11 cellular contexts compared by ENCODE assay signal in genomic region chr2:197873293-197873701, GRCh38.
A peak's percentile ranks its signal among the peaks of the same experiment; 100 is the strongest.
DNase-seq lines count a peak whose midpoint lies in the region; ATAC-seq, FAIRE-seq and TF ChIP-seq lines count a peak whose summit lies in the region.
"Had no signal": no experiment of that assay in that cellular context is flagged by ENCODE, and none has a peak within 500 bp of the region (broad histone marks: within the 10 kb centered on the region; RNA-seq: fewer than 3 reads in every experiment).

No MANE protein-coding gene starts in this region.

- H3K9me3 Mint-ChIP-seq in HFFc6: no peaks in the 10 kb centered on the region
- H3K9me3 Mint-ChIP-seq in CD4-positive, alpha-beta memory T cell: no peaks in the 10 kb centered on the region
- H3K9me3 Mint-ChIP-seq: CD4-positive, alpha-beta T cell; dendritic cell treated with granulocyte-macrophage colony-stimulating factor and Interleukin-4, amounts not matched to agents 40 ng/mL and 50 ng/mL, for 4 days had no signal

- RAD21 ChIA-PET in GM12878 (lab: Charles Lee; ENCODE audit: unreplicated experiment): interaction anchor here (1.2 kb wide), 1 partner anchor 16 kb away, joined by 3 read pairs; no protein-coding TSS in a partner anchor

- H3K36me3 Mint-ChIP-seq in HFFc6 (ENCODE audit: low read depth): no peaks in the 10 kb centered on the region
- no peaks in the 10 kb centered on the region for H3K36me3 Mint-ChIP-seq in CD4-positive, alpha-beta memory T cell

- CTCF ChIA-PET in A549 (lab: Yijun Ruan, JAX): no interaction called here
- CTCF ChIA-PET in GM12878 (lab: Yijun Ruan, JAX): interaction anchor here (0.6 to 0.8 kb wide), 3 partner anchors 60 to 234 kb away, joined by 3 read pairs; no protein-coding TSS in a partner anchor
- CTCF ChIA-PET in CD4-positive, alpha-beta memory T cell (lab: Charles Lee; ENCODE audit: partially characterized antibody): no interaction called here

- WGBS in A549 (ENCODE audit: missing lambda C conversion rate): 16% methylated on average over 4 of the region's 4 CpGs
- 63% methylated on average over 4 of the region's 4 CpGs for WGBS in GM12878 (ENCODE audit: insufficient coverage, insufficient replicate concordance, low lambda C conversion rate, missing lambda C conversion rate)

- no TSS peak for BruUV-seq in GM12878 (replicated peaks; lab: Mats Ljungman, UMichigan)

- H3K4me2 ChIP-seq in A549 (no peak overlapping the region), GM12878 (ENCODE audit: control insufficient read depth, insufficient read depth) (no peak overlapping the region)

- no peak overlapping the region for H2AFZ ChIP-seq in GM12878 (ENCODE audit: control insufficient read depth, low read depth, low read length)

- POLR2A ChIA-PET in A549 (lab: Yijun Ruan, JAX): no interaction called here
- POLR2A ChIA-PET in GM12878 (lab: Charles Lee): no interaction called here
- POLR2A ChIA-PET in CD4-positive, alpha-beta memory T cell (lab: Charles Lee; ENCODE audit: partially characterized antibody): interaction anchor here (1.5 kb wide), 1 partner anchor 124 kb away, joined by 3 read pairs; no protein-coding TSS in a partner anchor

- SMC1A ChIA-PET in GM12878 (lab: Charles Lee; ENCODE audit: uncharacterized antibody, unreplicated experiment): interaction anchor here (0.8 to 1.8 kb wide), 6 partner anchors 10 to 22 kb away, joined by 3 to 6 read pairs (median 4); no protein-coding TSS in a partner anchor

- TF ChIP-seq EP300 in A549 (IDR thresholded peaks at IDR 0.05) (no peak), GM12878 (IDR thresholded peaks at IDR 0.05; ENCODE audit: borderline replicate concordance in 1 of 2, control insufficient read depth in 1 of 2, low read depth in 2 of 2, low read length in 2 of 2) (no peak)

- in situ Hi-C loops in GM12878 (cut with MboI): no loop called here

- H3K27me3 Mint-ChIP-seq in HFFc6 (ENCODE audit: insufficient read depth): no peaks in the 10 kb centered on the region
- no peaks in the 10 kb centered on the region for H3K27me3 Mint-ChIP-seq in CD4-positive, alpha-beta memory T cell
- H3K27me3 Mint-ChIP-seq: CD4-positive, alpha-beta T cell; dendritic cell treated with granulocyte-macrophage colony-stimulating factor and Interleukin-4, amounts not matched to agents 40 ng/mL and 50 ng/mL, for 4 days had no signal

- peaks cover 34% of the 10 kb centered on the region; the same call in 1 of the 2 replicates for H3K4me1 Mint-ChIP-seq in HFFc6 (ENCODE audit: low read depth)
- H3K4me1 Mint-ChIP-seq in CD4-positive, alpha-beta memory T cell: peaks cover 30 to 50% (median 42%) of the 10 kb centered on the region in 4 donors

- H3K4me3 Mint-ChIP-seq in HFFc6: no peak overlapping the region; the same call in 1 of the 2 replicates
- H3K4me3 Mint-ChIP-seq in CD4-positive, alpha-beta memory T cell: no peak overlapping the region
- H3K4me3 Mint-ChIP-seq: CD4-positive, alpha-beta T cell; dendritic cell treated with granulocyte-macrophage colony-stimulating factor and Interleukin-4, amounts not matched to agents 40 ng/mL and 50 ng/mL, for 4 days had no signal

- H3K4me3 ChIP-seq in A549: no peak overlapping the region
- H3K4me3 ChIP-seq in GM12878: no peak overlapping the region
- no peak overlapping the region for H3K4me3 ChIP-seq in CD4-positive, alpha-beta memory T cell (ENCODE audit: low read length in 2 of 2)

- no peaks in the 10 kb centered on the region for H3K79me2 ChIP-seq in GM12878 (ENCODE audit: control insufficient read depth, insufficient read depth, low read length)

- ATAC-seq in A549: peak; percentile 76 to 80; a peak in 4 of 6 replicates
- peak; percentile 44; the same call in 2 of the 3 replicates for ATAC-seq in GM12878
- no peak for ATAC-seq in GM19397 (IDR thresholded peaks at IDR 0.05; ENCODE audit: unreplicated experiment)

- no peak overlapping the region for H3K9ac ChIP-seq in GM12878 (ENCODE audit: control insufficient read depth, insufficient read depth, low read length)

- DNase-seq in A549 (ENCODE audit: low read depth in 1 of 2, low spot score in 1 of 2): no peak
- DNase-seq in HFFc6: peak; percentile 63
- no peak for DNase-seq in GM12878 (ENCODE audit: low read depth, low spot score)
- peak; percentile 17 for DNase-seq in iPS DF 19.7 (ENCODE audit: low read depth, low spot score)
- no peak for DNase-seq in CD4-positive, alpha-beta memory T cell
- DNase-seq in activated CD8-positive, alpha-beta memory T cell treated with anti-CD3 and anti-CD28 coated beads for 24 hours: no peak
- DNase-seq in CD1c-positive myeloid dendritic cell (ENCODE audit: extremely low spot score): no peak
- DNase-seq: CD4-positive, alpha-beta T cell; Kasumi-1 had no signal

- H4K20me1 ChIP-seq in GM12878 (ENCODE audit: control insufficient read depth, insufficient read depth): no peaks in the 10 kb centered on the region

- intact Hi-C loops in GM12878 (cut with micrococcal nuclease; ENCODE audit: unreplicated experiment): no loop called here
- intact Hi-C loops in CD4-positive, alpha-beta memory T cell (cut with micrococcal nuclease): loop anchor here (5.0 kb wide), 1 partner anchor 59 kb away; no protein-coding TSS in a partner anchor

- TF ChIP-seq POLR2A in A549 (IDR thresholded peaks at IDR 0.05; ENCODE audit: low read length) (no peak), GM12878 (IDR thresholded peaks at IDR 0.05; ENCODE audit: low read depth, low read length) (no peak)

- H3K9me3 ChIP-seq in A549 (no peaks in the 10 kb centered on the region), GM12878 (replicated peaks; ENCODE audit: control insufficient read depth, insufficient read depth, low read length) (no peaks in the 10 kb centered on the region)
- H3K9me3 ChIP-seq in CD4-positive, alpha-beta memory T cell (ENCODE audit: control insufficient read depth in 1 of 2, low read length in 2 of 2): no peaks in the 10 kb centered on the region

- H3K27ac ChIP-seq in A549 (no peak overlapping the region), GM12878 (ENCODE audit: control insufficient read depth, insufficient read depth) (no peak overlapping the region)
- no peak overlapping the region for H3K27ac ChIP-seq in CD4-positive, alpha-beta memory T cell (ENCODE audit: low read depth, low read length)

- H3K27me3 ChIP-seq in GM12878 (replicated peaks in 1 of 2; ENCODE audit: control insufficient read depth in 2 of 2, insufficient read depth in 2 of 2, low read length in 1 of 2): no peaks in the 10 kb centered on the region
- H3K27me3 ChIP-seq in CD4-positive, alpha-beta memory T cell (ENCODE audit: insufficient read depth, low read length): no peaks in the 10 kb centered on the region

- FAIRE-seq in A549 (lab: Jason Lieb, UNC) (no peak), GM12878 (lab: Jason Lieb, UNC) (no peak)

- TF ChIP-seq CTCF in A549 (IDR thresholded peaks at IDR 0.05): no peak
- no peak for TF ChIP-seq CTCF in HFFc6 (IDR thresholded peaks at IDR 0.05)
- no peak for TF ChIP-seq CTCF in GM12878 (IDR thresholded peaks at IDR 0.05 in 2 of 3, conservative IDR thresholded peaks at IDR 0.05 in 1 of 3; ENCODE audit: control insufficient read depth in 2 of 3, extremely low read depth in 1 of 3, insufficient read depth in 1 of 3, low read depth in 3 of 3, low read length in 3 of 3)

- H3K4me1 ChIP-seq in A549 (no peaks in the 10 kb centered on the region), GM12878 (ENCODE audit: control insufficient read depth, insufficient read depth, low read length) (no peaks in the 10 kb centered on the region)
- H3K4me1 ChIP-seq in CD4-positive, alpha-beta memory T cell (ENCODE audit: insufficient read depth, low read length): peaks cover 43% of the 10 kb centered on the region

- no peak for TF ChIP-seq RAD21 in A549 (conservative IDR thresholded peaks at IDR 0.05 in 1 of 2, IDR thresholded peaks at IDR 0.05 in 1 of 2)
- no peak for TF ChIP-seq RAD21 in GM12878 (IDR thresholded peaks at IDR 0.05; ENCODE audit: insufficient read depth, low read depth, low read length)

- no peak overlapping the region for H3K27ac Mint-ChIP-seq in HFFc6
- no peak overlapping the region for H3K27ac Mint-ChIP-seq in CD4-positive, alpha-beta memory T cell
- H3K27ac Mint-ChIP-seq: CD4-positive, alpha-beta T cell; dendritic cell treated with granulocyte-macrophage colony-stimulating factor and Interleukin-4, amounts not matched to agents 40 ng/mL and 50 ng/mL, for 4 days had no signal

- no peaks in the 10 kb centered on the region for H3K36me3 ChIP-seq in GM12878 (ENCODE audit: control insufficient read depth in 2 of 2, insufficient read depth in 2 of 2, low read length in 1 of 2)
- no peaks in the 10 kb centered on the region for H3K36me3 ChIP-seq in CD4-positive, alpha-beta memory T cell (ENCODE audit: insufficient read depth, low read length)

TF ChIP-seq in A549, 52 proteins besides CTCF, POLR2A, EP300 and RAD21 (continues in another document):
- TF ChIP-seq HEYL (CRISPR knock-in tag; IDR thresholded peaks at IDR 0.05) (no peak), JUNB (IDR thresholded peaks at IDR 0.05) (no peak)
- TF ChIP-seq, protein P1, sequence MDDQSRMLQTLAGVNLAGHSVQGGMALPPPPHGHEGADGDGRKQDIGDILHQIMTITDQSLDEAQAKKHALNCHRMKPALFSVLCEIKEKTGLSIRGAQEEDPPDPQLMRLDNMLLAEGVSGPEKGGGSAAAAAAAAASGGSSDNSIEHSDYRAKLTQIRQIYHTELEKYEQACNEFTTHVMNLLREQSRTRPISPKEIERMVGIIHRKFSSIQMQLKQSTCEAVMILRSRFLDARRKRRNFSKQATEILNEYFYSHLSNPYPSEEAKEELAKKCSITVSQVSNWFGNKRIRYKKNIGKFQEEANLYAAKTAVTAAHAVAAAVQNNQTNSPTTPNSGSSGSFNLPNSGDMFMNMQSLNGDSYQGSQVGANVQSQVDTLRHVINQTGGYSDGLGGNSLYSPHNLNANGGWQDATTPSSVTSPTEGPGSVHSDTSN (IDR thresholded peaks at IDR 0.05): no peak

TF ChIP-seq in GM12878, 131 proteins besides CTCF, POLR2A, EP300 and RAD21 (continues in another document):
- TF ChIP-seq ZSCAN29 (IDR thresholded peaks at IDR 0.05): no peak
- no peak for TF ChIP-seq SP1 (IDR thresholded peaks at IDR 0.05; ENCODE audit: low read depth, low read length)
- TF ChIP-seq TAF1 (IDR thresholded peaks at IDR 0.05; ENCODE audit: borderline replicate concordance, low read depth, low read length): no peak
- no peak for TF ChIP-seq STAT3 (IDR thresholded peaks at IDR 0.05; ENCODE audit: low read depth, low read length)
- TF ChIP-seq HCFC1 (IDR thresholded peaks at IDR 0.05; ENCODE audit: low read length): no peak
- TF ChIP-seq SUPT20H (IDR thresholded peaks at IDR 0.05; ENCODE audit: borderline replicate concordance, control insufficient read depth, low read depth, low read length): no peak
- no peak for TF ChIP-seq JUNB (IDR thresholded peaks at IDR 0.05)

Comparison
In these comparisons a context has a peak if more than half of its experiments do, and no peak if none do; other contexts are left out.
1. DNase-seq: peak in HFFc6 (single experiment) and iPS DF 19.7 (single experiment); none in A549 (0 of 2), GM12878 (single experiment), CD4-positive, alpha-beta memory T cell (0 of 5), activated CD8-positive, alpha-beta memory T cell treated with anti-CD3 and anti-CD28 coated beads for 24 hours (single experiment) and CD1c-positive myeloid dendritic cell (single experiment).